Comparison of ENCODE assay signal across 1 cellular context in the genomic region with DNA sequence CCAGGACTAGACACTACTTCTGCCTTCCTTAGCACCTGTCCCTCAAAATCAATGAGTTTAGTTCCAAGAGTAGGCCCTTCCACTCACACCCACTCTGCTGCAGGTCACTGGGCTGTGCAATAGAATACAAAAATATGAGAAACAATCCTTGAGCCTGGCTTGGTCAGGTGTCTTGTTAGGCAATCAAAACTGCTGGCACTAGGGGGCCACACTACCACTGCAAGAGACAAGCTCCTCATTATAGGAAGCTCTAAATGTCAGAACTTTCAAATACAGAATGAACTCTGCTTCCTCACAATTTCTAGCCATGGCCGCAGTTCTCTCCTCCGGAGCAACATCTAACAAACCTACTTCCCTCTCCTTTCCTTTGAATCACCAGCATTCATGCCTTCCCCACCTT.
TF ChIP-seq lines count a peak whose summit lies in the region.

No MANE protein-coding gene starts in this region.

TF ChIP-seq in K562, 482 proteins besides CTCF, POLR2A, EP300 and RAD21:
- 0 out of 2 replicates have a peak, but pooled peaks have one; percentile 30 for TF ChIP-seq SMC3 (conservative IDR thresholded peaks at IDR 0.05; ENCODE audit: insufficient read depth, low read depth, low read length)
